In the genomic region with DNA sequence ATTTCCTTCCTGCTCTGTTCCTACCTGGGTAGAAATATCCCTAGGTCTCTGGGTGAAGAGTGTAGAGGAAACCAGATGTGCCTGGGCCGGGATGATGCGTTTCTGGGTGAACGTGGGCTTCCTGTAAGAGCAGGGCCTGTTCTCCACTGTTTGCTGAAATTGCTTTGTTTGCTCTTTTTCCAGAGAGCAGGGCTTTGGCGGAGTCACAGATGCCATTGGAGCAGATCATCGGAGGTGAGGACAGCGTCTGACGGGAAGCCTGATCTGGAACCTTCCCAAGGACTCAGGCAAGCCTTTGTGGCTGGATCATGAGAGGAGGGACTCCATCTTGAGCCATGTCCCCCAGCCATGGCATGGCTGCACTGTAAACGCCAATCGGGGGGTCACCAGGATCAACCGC, we compare ENCODE assay signal across 3 cellular contexts.
TF ChIP-seq lines count a peak whose summit lies in the region.

No MANE protein-coding gene starts in this region.

TF ChIP-seq in A549, 52 proteins besides CTCF, POLR2A, EP300 and RAD21:
- peak; percentile 29 for TF ChIP-seq MAFK (IDR thresholded peaks at IDR 0.05; ENCODE audit: partially characterized antibody)
- TF ChIP-seq CEBPB (IDR thresholded peaks at IDR 0.05): no peak
- no peak for TF ChIP-seq HEYL (CRISPR knock-in tag; IDR thresholded peaks at IDR 0.05)

TF ChIP-seq in WTC11, 78 proteins besides CTCF, POLR2A, EP300 and RAD21:
- 0 out of 2 replicates have a peak, but pooled peaks have one; percentile 26 for TF ChIP-seq GABPB1 (CRISPR knock-in tag; IDR thresholded peaks at IDR 0.05)
- no peak for TF ChIP-seq ZNF512 (CRISPR knock-in tag; IDR thresholded peaks at IDR 0.05; ENCODE audit: borderline replicate concordance)
- TF ChIP-seq FOXP4 (CRISPR knock-in tag; IDR thresholded peaks at IDR 0.05): no peak

TF ChIP-seq in HepG2, 621 proteins besides CTCF, POLR2A, EP300 and RAD21 (continues in another document):
- TF ChIP-seq, protein P1, sequence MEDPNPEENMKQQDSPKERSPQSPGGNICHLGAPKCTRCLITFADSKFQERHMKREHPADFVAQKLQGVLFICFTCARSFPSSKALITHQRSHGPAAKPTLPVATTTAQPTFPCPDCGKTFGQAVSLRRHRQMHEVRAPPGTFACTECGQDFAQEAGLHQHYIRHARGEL (CRISPR knock-in tag; IDR thresholded peaks at IDR 0.05): no peak
- TF ChIP-seq REPIN1 (CRISPR knock-in tag; IDR thresholded peaks at IDR 0.05; ENCODE audit: borderline replicate concordance, low read depth) (no peak; the same call in 1 of the 2 replicates), ZNF609 (CRISPR knock-in tag; IDR thresholded peaks at IDR 0.05; ENCODE audit: borderline replicate concordance) (no peak), ZNF768 (CRISPR knock-in tag; IDR thresholded peaks at IDR 0.05) (no peak), ELK4 (CRISPR knock-in tag; IDR thresholded peaks at IDR 0.05; ENCODE audit: borderline replicate concordance) (no peak), FOXM1 (CRISPR knock-in tag; IDR thresholded peaks at IDR 0.05) (no peak), CREB1 (IDR thresholded peaks at IDR 0.05) (no peak), CREB1 (CRISPR knock-in tag; IDR thresholded peaks at IDR 0.05) (no peak), ZNF83 (CRISPR knock-in tag; IDR thresholded peaks at IDR 0.05; ENCODE audit: borderline replicate concordance) (no peak), ZKSCAN8 (CRISPR knock-in tag; IDR thresholded peaks at IDR 0.05; ENCODE audit: borderline replicate concordance) (no peak), YEATS2 (CRISPR knock-in tag; IDR thresholded peaks at IDR 0.05; ENCODE audit: borderline replicate concordance) (0 out of 2 replicates have a peak, but pooled peaks have one; percentile 19), TCF7L2 (IDR thresholded peaks at IDR 0.05; ENCODE audit: low read depth, low read length) (no peak), FOXA1 (IDR thresholded peaks at IDR 0.05) (no peak), FOXA1 (CRISPR knock-in tag; IDR thresholded peaks at IDR 0.05) (peak; percentile 39; the same call in 1 of the 2 replicates), HOXA3 (CRISPR knock-in tag; IDR thresholded peaks at IDR 0.05) (peak; percentile 78), SRSF9 (IDR thresholded peaks at IDR 0.05; ENCODE audit: borderline replicate concordance, insufficient read depth, low read depth, low read length, poor library complexity, severe bottlenecking) (no peak), ZNF660 (CRISPR knock-in tag; IDR thresholded peaks at IDR 0.05; ENCODE audit: borderline replicate concordance, low read depth) (no peak), SRF (IDR thresholded peaks at IDR 0.05; ENCODE audit: low read depth, low read length) (no peak), ZBTB3 (CRISPR knock-in tag; IDR thresholded peaks at IDR 0.05; ENCODE audit: borderline replicate concordance, low read depth) (no peak), DRAP1 (CRISPR knock-in tag; IDR thresholded peaks at IDR 0.05) (peak; percentile 20; the same call in 1 of the 2 replicates)
- TF ChIP-seq, protein P2, sequence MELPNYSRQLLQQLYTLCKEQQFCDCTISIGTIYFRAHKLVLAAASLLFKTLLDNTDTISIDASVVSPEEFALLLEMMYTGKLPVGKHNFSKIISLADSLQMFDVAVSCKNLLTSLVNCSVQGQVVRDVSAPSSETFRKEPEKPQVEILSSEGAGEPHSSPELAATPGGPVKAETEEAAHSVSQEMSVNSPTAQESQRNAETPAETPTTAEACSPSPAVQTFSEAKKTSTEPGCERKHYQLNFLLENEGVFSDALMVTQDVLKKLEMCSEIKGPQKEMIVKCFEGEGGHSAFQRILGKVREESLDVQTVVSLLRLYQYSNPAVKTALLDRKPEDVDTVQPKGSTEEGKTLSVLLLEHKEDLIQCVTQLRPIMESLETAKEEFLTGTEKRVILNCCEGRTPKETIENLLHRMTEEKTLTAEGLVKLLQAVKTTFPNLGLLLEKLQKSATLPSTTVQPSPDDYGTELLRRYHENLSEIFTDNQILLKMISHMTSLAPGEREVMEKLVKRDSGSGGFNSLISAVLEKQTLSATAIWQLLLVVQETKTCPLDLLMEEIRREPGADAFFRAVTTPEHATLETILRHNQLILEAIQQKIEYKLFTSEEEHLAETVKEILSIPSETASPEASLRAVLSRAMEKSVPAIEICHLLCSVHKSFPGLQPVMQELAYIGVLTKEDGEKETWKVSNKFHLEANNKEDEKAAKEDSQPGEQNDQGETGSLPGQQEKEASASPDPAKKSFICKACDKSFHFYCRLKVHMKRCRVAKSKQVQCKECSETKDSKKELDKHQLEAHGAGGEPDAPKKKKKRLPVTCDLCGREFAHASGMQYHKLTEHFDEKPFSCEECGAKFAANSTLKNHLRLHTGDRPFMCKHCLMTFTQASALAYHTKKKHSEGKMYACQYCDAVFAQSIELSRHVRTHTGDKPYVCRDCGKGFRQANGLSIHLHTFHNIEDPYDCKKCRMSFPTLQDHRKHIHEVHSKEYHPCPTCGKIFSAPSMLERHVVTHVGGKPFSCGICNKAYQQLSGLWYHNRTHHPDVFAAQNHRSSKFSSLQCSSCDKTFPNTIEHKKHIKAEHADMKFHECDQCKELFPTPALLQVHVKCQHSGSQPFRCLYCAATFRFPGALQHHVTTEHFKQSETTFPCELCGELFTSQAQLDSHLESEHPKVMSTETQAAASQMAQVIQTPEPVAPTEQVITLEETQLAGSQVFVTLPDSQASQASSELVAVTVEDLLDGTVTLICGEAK (IDR thresholded peaks at IDR 0.05): no peak
- TF ChIP-seq, protein P2 (CRISPR knock-in tag; IDR thresholded peaks at IDR 0.05): no peak
- TF ChIP-seq, protein P3, sequence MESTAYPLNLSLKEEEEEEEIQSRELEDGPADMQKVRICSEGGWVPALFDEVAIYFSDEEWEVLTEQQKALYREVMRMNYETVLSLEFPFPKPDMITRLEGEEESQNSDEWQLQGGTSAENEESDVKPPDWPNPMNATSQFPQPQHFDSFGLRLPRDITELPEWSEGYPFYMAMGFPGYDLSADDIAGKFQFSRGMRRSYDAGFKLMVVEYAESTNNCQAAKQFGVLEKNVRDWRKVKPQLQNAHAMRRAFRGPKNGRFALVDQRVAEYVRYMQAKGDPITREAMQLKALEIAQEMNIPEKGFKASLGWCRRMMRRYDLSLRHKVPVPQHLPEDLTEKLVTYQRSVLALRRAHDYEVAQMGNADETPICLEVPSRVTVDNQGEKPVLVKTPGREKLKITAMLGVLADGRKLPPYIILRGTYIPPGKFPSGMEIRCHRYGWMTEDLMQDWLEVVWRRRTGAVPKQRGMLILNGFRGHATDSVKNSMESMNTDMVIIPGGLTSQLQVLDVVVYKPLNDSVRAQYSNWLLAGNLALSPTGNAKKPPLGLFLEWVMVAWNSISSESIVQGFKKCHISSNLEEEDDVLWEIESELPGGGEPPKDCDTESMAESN (CRISPR knock-in tag; conservative IDR thresholded peaks at IDR 0.05): no peak
- TF ChIP-seq, protein P4, sequence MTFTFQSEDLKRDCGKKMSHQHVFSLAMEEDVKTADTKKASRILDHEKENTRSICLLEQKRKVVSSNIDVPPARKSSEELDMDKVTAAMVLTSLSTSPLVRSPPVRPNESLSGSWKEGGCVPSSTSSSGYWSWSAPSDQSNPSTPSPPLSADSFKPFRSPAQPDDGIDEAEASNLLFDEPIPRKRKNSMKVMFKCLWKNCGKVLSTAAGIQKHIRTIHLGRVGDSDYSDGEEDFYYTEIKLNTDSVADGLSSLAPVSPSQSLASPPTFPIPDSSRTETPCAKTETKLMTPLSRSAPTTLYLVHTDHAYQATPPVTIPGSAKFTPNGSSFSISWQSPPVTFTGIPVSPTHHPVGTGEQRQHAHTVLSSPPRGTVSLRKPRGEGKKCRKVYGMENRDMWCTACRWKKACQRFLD (CRISPR knock-in tag; IDR thresholded peaks at IDR 0.05; ENCODE audit: borderline replicate concordance): no peak
